In the genomic region with DNA sequence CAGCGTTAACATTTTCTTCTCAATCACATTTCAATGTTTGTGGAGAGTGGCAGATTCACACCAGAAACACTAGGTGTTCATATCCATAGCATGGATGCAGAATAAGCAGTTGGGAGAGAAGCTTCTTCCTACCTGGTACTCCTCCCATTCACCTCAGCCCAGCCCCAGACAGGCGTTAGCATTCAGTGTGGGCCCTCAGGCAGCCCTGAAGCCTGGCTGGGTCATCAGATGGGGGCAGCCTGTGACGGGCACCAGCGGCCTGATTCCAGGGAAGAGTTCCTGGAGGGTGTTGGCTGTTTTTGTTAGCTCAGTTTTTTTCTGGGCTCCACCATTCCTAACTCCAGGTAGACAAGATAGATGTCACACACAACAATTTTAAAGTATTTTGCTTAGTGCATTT, we compare ENCODE assay signal across 15 cellular contexts. TPM values are rescaled to one million over a fixed set of nuclear protein-coding genes. Genes with fewer than 3 reads are reported as not detected.
A peak's percentile ranks its signal among the peaks of the same experiment; 100 is the strongest.
DNase-seq lines count a peak whose midpoint lies in the region; ATAC-seq and TF ChIP-seq lines count a peak whose summit lies in the region.
"Had no signal": no experiment of that assay in that cellular context is flagged by ENCODE, and none has a peak within 500 bp of the region (broad histone marks: within the 10 kb centered on the region; RNA-seq: fewer than 3 reads in every experiment).

No MANE protein-coding gene starts in this region.

- peak overlapping the region; percentile 95 for H3K27ac ChIP-seq in VCaP

- peak; percentile 52 for ATAC-seq in left colon
- ATAC-seq in HG02970 (IDR thresholded peaks at IDR 0.05; ENCODE audit: low FRiP score, unreplicated experiment), result no peak
- no peak for ATAC-seq in GM19351 (IDR thresholded peaks at IDR 0.05; ENCODE audit: unreplicated experiment)

- TF ChIP-seq CTCF in VCaP (conservative IDR thresholded peaks at IDR 0.05), result no peak

- intact Hi-C loops in left colon (cut with DNase I, micrococcal nuclease), result no loop called here

- DNase-seq in iPS-NIHi7 (ENCODE audit: extremely low spot score), result peak; percentile 29
- no peak for DNase-seq in left colon
- DNase-seq in epidermal melanocyte (ENCODE audit: insufficient read length, low spot score), result no peak
- no peak for DNase-seq in NOMO-1 treated with dmso at 0.1 percent for 144 hours (lab: John Stamatoyannopoulos, UW; ENCODE audit: unreplicated experiment)
- DNase-seq: C1 segment of cervical spinal cord; Calu3; CD4-positive, alpha-beta memory T cell; COR-L47; DMS53; DMS79 treated with DMSO at 0.1 percent for 48 hours; H7; HCEC 1CT had no signal

RNA-seq across cellular contexts. Expression of gene APH1B, which starts 31.1 kb away (rescaled TPM):
- 1 to 10 TPM; 6.1 to 9.1 TPM for total RNA-seq in left colon
